Comparison of ENCODE assay signal across 23 cellular contexts in genomic region chr9:134651226-134651905, GRCh38. TPM values are rescaled to one million over a fixed set of nuclear protein-coding genes. Genes with fewer than 3 reads are reported as not detected.
DNase-seq lines count a peak whose midpoint lies in the region; ATAC-seq and TF ChIP-seq lines count a peak whose summit lies in the region.
"Had no signal": no experiment of that assay in that cellular context is flagged by ENCODE, and none has a peak within 500 bp of the region (broad histone marks: within the 10 kb centered on the region; RNA-seq: fewer than 3 reads in every experiment).

No MANE protein-coding gene starts in this region.

- H3K23ac ChIP-seq in trophoblast cell (ENCODE audit: low read length), result no peak overlapping the region

- intact Hi-C loops in left ventricle myocardium inferior (cut with micrococcal nuclease), result no loop called here
- intact Hi-C loops in heart right ventricle (cut with DNase I), result no loop called here
- intact Hi-C loops in aorta (cut with DNase I), result loop anchor here in 1 of 2 donors (10.0 kb wide), 1 partner anchor 487 kb away; the partner anchor contains the start of gene RNU6ATAC

- no peak overlapping the region for H3K4me2 ChIP-seq in trophoblast cell (ENCODE audit: low read length)

- H4K12ac ChIP-seq in trophoblast cell (ENCODE audit: low read depth, low read length), result no peak overlapping the region

- no peak overlapping the region for H3K4me3 Mint-ChIP-seq in endodermal cell
- no peak overlapping the region for H3K4me3 Mint-ChIP-seq in T-cell
- no peak overlapping the region for H3K4me3 Mint-ChIP-seq in natural killer cell treated with Interleukin-12 subunit alpha and Interleukin-12 subunit beta and Interleukin-15 and Interleukin-18, amount 100 ng/mL, for 72 hours
- H3K4me3 Mint-ChIP-seq: CD4-positive, alpha-beta memory T cell had no signal

- H3K27me3 ChIP-seq in left ventricle myocardium inferior (ENCODE audit: low read depth), result no peaks in the 10 kb centered on the region
- no peaks in the 10 kb centered on the region for H3K27me3 ChIP-seq in heart right ventricle
- H3K27me3 ChIP-seq in endodermal cell (ENCODE audit: control insufficient read depth, insufficient read depth, low read length, poor library complexity, severe bottlenecking), result no peaks in the 10 kb centered on the region
- no peaks in the 10 kb centered on the region for H3K27me3 ChIP-seq in trophoblast cell (ENCODE audit: insufficient read depth, low read length)
- H3K27me3 ChIP-seq in aorta (ENCODE audit: control insufficient read depth in 1 of 2, insufficient read depth in 2 of 2, low read length in 1 of 2), result no peaks in the 10 kb centered on the region

- no peak overlapping the region for H2AK5ac ChIP-seq in trophoblast cell (ENCODE audit: low read length)

- H3K27ac Mint-ChIP-seq in endodermal cell, result peak overlapping the region; percentile 64
- no peak overlapping the region for H3K27ac Mint-ChIP-seq in T-cell
- H3K27ac Mint-ChIP-seq in natural killer cell treated with Interleukin-12 subunit alpha and Interleukin-12 subunit beta and Interleukin-15 and Interleukin-18, amount 100 ng/mL, for 72 hours, result no peak overlapping the region

- H3K4me1 Mint-ChIP-seq in endodermal cell (peaks cover 3% of the 10 kb centered on the region), T-cell (peaks cover 0 to 2% (median 0%) of the 10 kb centered on the region in 3 donors)
- peaks cover 0 to 6% of the 10 kb centered on the region in 2 donors for H3K4me1 Mint-ChIP-seq in natural killer cell treated with Interleukin-12 subunit alpha and Interleukin-12 subunit beta and Interleukin-15 and Interleukin-18, amount 100 ng/mL, for 72 hours (ENCODE audit: low read depth in 2 of 2)

- no peak overlapping the region for H3K18ac ChIP-seq in trophoblast cell (ENCODE audit: low read length)

- no peak overlapping the region for H2BK12ac ChIP-seq in trophoblast cell (ENCODE audit: low read length)

- no peaks in the 10 kb centered on the region for H3K36me3 ChIP-seq in left ventricle myocardium inferior
- peaks cover 0 to 9% (median 0%) of the 10 kb centered on the region in 9 donors for H3K36me3 ChIP-seq in heart right ventricle
- H3K36me3 ChIP-seq in endodermal cell (ENCODE audit: control insufficient read depth, insufficient read depth, low read length), result peaks cover 3% of the 10 kb centered on the region
- H3K36me3 ChIP-seq in trophoblast cell (ENCODE audit: control insufficient read depth in 1 of 2, insufficient read depth in 2 of 2, low read length in 2 of 2), result peaks cover 45 to 68% of the 10 kb centered on the region in 2 experiments
- no peaks in the 10 kb centered on the region for H3K36me3 ChIP-seq in aorta (ENCODE audit: control insufficient read depth in 1 of 2, insufficient read depth in 2 of 2, low read length in 1 of 2)

- no peak for ATAC-seq in heart right ventricle
- ATAC-seq in aorta (ENCODE audit: low FRiP score), result no peak
- ATAC-seq in T-cell (replicated peaks in 1 of 4), result no peak
- no peak for ATAC-seq in natural killer cell treated with Interleukin-12 subunit alpha and Interleukin-12 subunit beta and Interleukin-15 and Interleukin-18, amount 100 ng/mL, for 72 hours
- ATAC-seq in HG03457 (IDR thresholded peaks at IDR 0.05; ENCODE audit: unreplicated experiment), result no peak

- H3K4ac ChIP-seq in trophoblast cell (ENCODE audit: low read depth, low read length), result peak overlapping the region; percentile 55

- no peak overlapping the region for H4K91ac ChIP-seq in trophoblast cell (ENCODE audit: low read depth, low read length)

- no peak overlapping the region for H2BK120ac ChIP-seq in trophoblast cell (ENCODE audit: insufficient read depth, low read length, poor library complexity)

- no peak overlapping the region for H2AFZ ChIP-seq in trophoblast cell (ENCODE audit: insufficient read depth, low read length, poor library complexity)

- H3K4me3 ChIP-seq in left ventricle myocardium inferior (no peak overlapping the region), heart right ventricle (no peak overlapping the region), endodermal cell (ENCODE audit: low read length) (no peak overlapping the region), trophoblast cell (ENCODE audit: low read depth, low read length) (no peak overlapping the region), aorta (ENCODE audit: low read length in 2 of 2) (no peak overlapping the region)

- H3K9ac ChIP-seq in endodermal cell (ENCODE audit: extremely low read depth, low read length, poor library complexity, severe bottlenecking) (no peak overlapping the region), trophoblast cell (ENCODE audit: low read length) (no peak overlapping the region)

- peaks cover 59% of the 10 kb centered on the region for H3K4me1 ChIP-seq in left ventricle myocardium inferior
- peaks cover 6 to 59% (median 30%) of the 10 kb centered on the region in 9 donors for H3K4me1 ChIP-seq in heart right ventricle
- peaks cover 6% of the 10 kb centered on the region for H3K4me1 ChIP-seq in endodermal cell (ENCODE audit: control insufficient read depth, insufficient read depth, low read length)
- H3K4me1 ChIP-seq in trophoblast cell (ENCODE audit: control insufficient read depth in 1 of 2, insufficient read depth in 2 of 2, low read length in 2 of 2), result peaks cover 10 to 36% of the 10 kb centered on the region in 2 experiments
- H3K4me1 ChIP-seq in aorta (ENCODE audit: control insufficient read depth in 1 of 2, insufficient read depth in 2 of 2, low read length in 2 of 2), result no peaks in the 10 kb centered on the region

- H3K79me2 ChIP-seq in trophoblast cell (ENCODE audit: control insufficient read depth, insufficient read depth, low read length, poor library complexity), result peaks cover 25% of the 10 kb centered on the region

- H3K79me1 ChIP-seq in trophoblast cell (ENCODE audit: low read length), result no peaks in the 10 kb centered on the region

- H3K27ac ChIP-seq in left ventricle myocardium inferior (replicated peaks), result peak overlapping the region; percentile 32
- H3K27ac ChIP-seq in heart right ventricle, result no peak overlapping the region
- no peak overlapping the region for H3K27ac ChIP-seq in endodermal cell (ENCODE audit: low read depth, low read length)
- H3K27ac ChIP-seq in trophoblast cell (ENCODE audit: low read depth, low read length), result no peak overlapping the region
- H3K27ac ChIP-seq in aorta (ENCODE audit: low read depth in 1 of 2, low read length in 2 of 2), result no peak overlapping the region
- H3K27ac ChIP-seq: 22Rv1 had no signal

- 74 to 78% methylated on average over 10 of the region's 10 CpGs for WGBS in heart right ventricle, 2 donors
- WGBS in endodermal cell (ENCODE audit: insufficient coverage in 1 of 2, insufficient read length in 1 of 2), 2 experiments, result 94 to 96% methylated on average over 7 to 10 of the region's 10 CpGs
- WGBS in trophoblast cell (ENCODE audit: extremely low coverage, insufficient coverage, insufficient read length), result no CpG with 5 or more reads among the region's 10 CpGs
- 76% methylated on average over 10 of the region's 10 CpGs for WGBS in aorta, 2 donors

- H3K14ac ChIP-seq in trophoblast cell (ENCODE audit: low read length), result no peak overlapping the region

- no peak overlapping the region for H4K8ac ChIP-seq in trophoblast cell (ENCODE audit: low read depth, low read length)

- POLR2A ChIA-PET in T-cell (lab: Charles Lee), result interaction anchor here in 1 of 2 donors (0.6 kb wide), 1 partner anchor 150 kb away, joined by 5 read pairs; no protein-coding TSS in a partner anchor

- H3K27me3 Mint-ChIP-seq in endodermal cell (ENCODE audit: insufficient read depth) (no peaks in the 10 kb centered on the region), T-cell (peaks cover 3 to 4% of the 10 kb centered on the region in 2 donors)
- H3K27me3 Mint-ChIP-seq in natural killer cell treated with Interleukin-12 subunit alpha and Interleukin-12 subunit beta and Interleukin-15 and Interleukin-18, amount 100 ng/mL, for 72 hours, result no peaks in the 10 kb centered on the region

- DNase-seq in left ventricle myocardium inferior (peak; percentile 10), heart right ventricle (no peak), endodermal cell (no peak), trophoblast cell (no peak), aorta (peak; percentile 37 to 65), T-cell (no peak)
- no peak for DNase-seq in natural killer cell treated with Interleukin-12 subunit alpha and Interleukin-12 subunit beta and Interleukin-15 and Interleukin-18, amount 100 ng/mL, for 72 hours (ENCODE audit: low spot score)
- DNase-seq: CD4-positive, alpha-beta memory T cell; DMS153; GF-D8; GOT3; KG1; MV-4-11; NCI-H1417; NCI-H187; NCI-H2107; NCI-H2227 treated with DMSO at 0.1 percent for 48 hours; NCI-H510A treated with DMSO at 0.1 percent for 48 hours; NCI-H774; OCI-M1; SHP77 treated with DMSO at 0.1 percent for 48 hours had no signal

- H3K36me3 Mint-ChIP-seq in endodermal cell (ENCODE audit: low read depth), result peaks cover 17% of the 10 kb centered on the region
- H3K36me3 Mint-ChIP-seq in T-cell, result no peaks in the 10 kb centered on the region
- H3K36me3 Mint-ChIP-seq in natural killer cell treated with Interleukin-12 subunit alpha and Interleukin-12 subunit beta and Interleukin-15 and Interleukin-18, amount 100 ng/mL, for 72 hours, result no peaks in the 10 kb centered on the region
- H3K36me3 Mint-ChIP-seq: CD4-positive, alpha-beta memory T cell had no signal

- no peak overlapping the region for H2BK5ac ChIP-seq in trophoblast cell (ENCODE audit: low read depth, low read length, poor library complexity)

- CTCF ChIA-PET in T-cell (lab: Charles Lee), result no interaction called here

- H3K9me3 Mint-ChIP-seq in endodermal cell (no peaks in the 10 kb centered on the region), T-cell (no peaks in the 10 kb centered on the region)
- no peaks in the 10 kb centered on the region for H3K9me3 Mint-ChIP-seq in natural killer cell treated with Interleukin-12 subunit alpha and Interleukin-12 subunit beta and Interleukin-15 and Interleukin-18, amount 100 ng/mL, for 72 hours
- H3K9me3 Mint-ChIP-seq: CD4-positive, alpha-beta memory T cell had no signal

- H3K9me3 ChIP-seq in left ventricle myocardium inferior (replicated peaks) (no peaks in the 10 kb centered on the region), heart right ventricle (no peaks in the 10 kb centered on the region), endodermal cell (ENCODE audit: control insufficient read depth, low read length) (no peaks in the 10 kb centered on the region), trophoblast cell (ENCODE audit: insufficient read depth, low read depth, low read length) (peaks cover 2% of the 10 kb centered on the region), aorta (ENCODE audit: control insufficient read depth, low read length) (no peaks in the 10 kb centered on the region)

- TF ChIP-seq CTCF in left ventricle myocardium inferior (IDR thresholded peaks at IDR 0.05; ENCODE audit: borderline replicate concordance) (no peak), heart right ventricle (IDR thresholded peaks at IDR 0.05) (no peak), endodermal cell (conservative IDR thresholded peaks at IDR 0.05) (no peak)

RNA-seq across cellular contexts. Expression of gene COL5A1, which starts 9.8 kb away (rescaled TPM):
- 13.9 TPM for total RNA-seq in left ventricle myocardium inferior
- total RNA-seq in heart right ventricle, result 10 to 100 TPM in 7 of 10 donors, 1 to 10 TPM in 3; 8.1 to 60.0 (median 12.2) TPM
- 10 to 100 TPM; 13.8 to 19.7 TPM for polyA plus RNA-seq in heart right ventricle
- total RNA-seq in endodermal cell, result 10 to 100 TPM; 65.3 to 76.6 TPM
- polyA plus RNA-seq in endodermal cell (2013, experiment 1 of 2), result 47.5 TPM
- 53.7 TPM for polyA plus RNA-seq in endodermal cell (2013, experiment 2 of 2)
- 431 and 476 TPM in 2 replicates for polyA plus RNA-seq in trophoblast cell (2013)
- 100 to 1,000 TPM; 108 to 159 TPM for total RNA-seq in aorta
- 10 to 100 TPM; 18.7 to 57.7 TPM for polyA plus RNA-seq in aorta
- 1 to 10 TPM in 4 of 5 donors, under 1 TPM in 1; 0.18 to 2.3 (median 1.7) TPM for total RNA-seq in T-cell
- not detected for total RNA-seq in natural killer cell treated with Interleukin-12 subunit alpha and Interleukin-12 subunit beta and Interleukin-15 and Interleukin-18, amount 100 ng/mL, for 72 hours

Comparison
In these comparisons a context has a peak if more than half of its experiments do, and no peak if none do; other contexts are left out.
1. DNase-seq: peak in left ventricle myocardium inferior (single experiment) and aorta (2 of 2); none in heart right ventricle (0 of 2), endodermal cell (single experiment), trophoblast cell (0 of 2), T-cell (0 of 34) and natural killer cell treated with Interleukin-12 subunit alpha and Interleukin-12 subunit beta and Interleukin-15 and Interleukin-18, amount 100 ng/mL, for 72 hours (single experiment).